In the genomic region with DNA sequence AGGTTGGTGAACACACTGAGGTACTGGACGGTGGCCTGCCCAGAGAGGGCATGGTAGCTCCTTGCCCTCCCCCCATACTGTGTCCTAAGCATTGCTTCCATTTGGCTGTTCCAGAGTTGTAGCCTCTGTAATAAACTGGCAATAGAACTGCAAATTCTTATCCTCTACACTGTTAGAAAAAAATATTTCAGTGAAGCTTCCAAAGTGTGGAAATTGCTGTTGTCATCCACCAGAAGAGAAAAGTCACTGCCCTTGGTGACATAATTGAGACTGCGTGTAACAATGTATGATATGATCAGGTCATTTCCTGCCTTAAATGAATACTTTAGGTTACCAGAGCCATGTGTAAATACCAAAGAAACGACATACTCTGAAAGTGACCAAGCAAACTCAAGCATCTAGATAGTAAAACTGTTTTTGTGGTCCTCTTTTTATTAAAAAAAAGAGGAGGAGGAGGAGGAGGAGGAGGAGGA, we compare ENCODE assay signal across 10 cellular contexts.
DNase-seq lines count a peak whose midpoint lies in the region; ATAC-seq and TF ChIP-seq lines count a peak whose summit lies in the region.
"Had no signal": no experiment of that assay in that cellular context is flagged by ENCODE, and none has a peak within 500 bp of the region (broad histone marks: within the 10 kb centered on the region; RNA-seq: fewer than 3 reads in every experiment).

No MANE protein-coding gene starts in this region.

- H3K4me1 Mint-ChIP-seq in activated CD8-positive, alpha-beta T cell treated with anti-CD3 and anti-CD28 coated beads, Interleukin-2, amount 10 ng/mL, durations not matched to agents 7 days and 5 days (ENCODE audit: low read depth): peaks cover 10% of the 10 kb centered on the region

- DNase-seq in A172 (ENCODE audit: low spot score) (peak; percentile 46), GM13977 (ENCODE audit: low spot score) (peak; percentile 25), left cardiac atrium (no peak), DMS153 treated with DMSO at 0.1 percent for 48 hours (lab: John Stamatoyannopoulos, UW; ENCODE audit: unreplicated experiment) (no peak), SK-N-DZ (ENCODE audit: low spot score) (no peak)
- DNase-seq in activated CD8-positive, alpha-beta T cell treated with anti-CD3 and anti-CD28 coated beads, Interleukin-2, amount 10 ng/mL, durations not matched to agents 7 days and 5 days: no peak
- DNase-seq: gastrocnemius medialis, NCI-H526 treated with DMSO at 0.1 percent for 48 hours had no signal

- intact Hi-C loops in left cardiac atrium (cut with DNase I): no loop called here

- no peak overlapping the region for H3K4me3 Mint-ChIP-seq in activated CD8-positive, alpha-beta T cell treated with anti-CD3 and anti-CD28 coated beads, Interleukin-2, amount 10 ng/mL, durations not matched to agents 7 days and 5 days

- in situ Hi-C loops in GM13977 (cut with MboI; ENCODE audit: low pct_unique_long_range_greater_than_20kb, low sequenced_read_pairs, unreplicated experiment): no loop called here

- H3K9me3 Mint-ChIP-seq in activated CD8-positive, alpha-beta T cell treated with anti-CD3 and anti-CD28 coated beads, Interleukin-2, amount 10 ng/mL, durations not matched to agents 7 days and 5 days (ENCODE audit: insufficient read depth): no peaks in the 10 kb centered on the region

- H3K27me3 Mint-ChIP-seq in activated CD8-positive, alpha-beta T cell treated with anti-CD3 and anti-CD28 coated beads, Interleukin-2, amount 10 ng/mL, durations not matched to agents 7 days and 5 days (ENCODE audit: low read depth): no peaks in the 10 kb centered on the region

- TF ChIP-seq CTCF in GM13977 (IDR thresholded peaks at IDR 0.05; ENCODE audit: extremely low read depth, insufficient read depth, missing control alignments): no peak

- peaks cover 21% of the 10 kb centered on the region for H3K36me3 Mint-ChIP-seq in activated CD8-positive, alpha-beta T cell treated with anti-CD3 and anti-CD28 coated beads, Interleukin-2, amount 10 ng/mL, durations not matched to agents 7 days and 5 days (ENCODE audit: low read depth)

- peak overlapping the region; percentile 47 for H3K27ac Mint-ChIP-seq in activated CD8-positive, alpha-beta T cell treated with anti-CD3 and anti-CD28 coated beads, Interleukin-2, amount 10 ng/mL, durations not matched to agents 7 days and 5 days

- CTCF ChIA-PET in activated CD8-positive, alpha-beta T cell treated with anti-CD3 and anti-CD28 coated beads, Interleukin-2, amount 10 ng/mL, durations not matched to agents 7 days and 5 days (lab: Charles Lee): interaction anchor here (0.7 to 1.8 kb wide), 8 partner anchors 10 to 166 kb away, joined by 3 to 8 read pairs (median 3); no protein-coding TSS in a partner anchor

- peak; percentile 58 for ATAC-seq in activated CD8-positive, alpha-beta T cell treated with anti-CD3 and anti-CD28 coated beads, Interleukin-2, amount 10 ng/mL, durations not matched to agents 7 days and 5 days
- ATAC-seq in left cardiac atrium (peak; percentile 40 to 68), HG02885 (IDR thresholded peaks at IDR 0.05; ENCODE audit: poor library complexity, unreplicated experiment) (no peak), GM21619 (IDR thresholded peaks at IDR 0.05; ENCODE audit: unreplicated experiment) (no peak)

- POLR2A ChIA-PET in activated CD8-positive, alpha-beta T cell treated with anti-CD3 and anti-CD28 coated beads, Interleukin-2, amount 10 ng/mL, durations not matched to agents 7 days and 5 days (lab: Charles Lee): interaction anchor here (0.7 to 1.3 kb wide), 3 partner anchors 11 to 427 kb away, joined by 3 read pairs; partner anchors contain the start of genes CEP95 and DDX5

Comparison
In these comparisons a context has a peak if more than half of its experiments do, and no peak if none do; other contexts are left out.
1. DNase-seq: peak in A172 (single experiment) and GM13977 (single experiment); none in activated CD8-positive, alpha-beta T cell treated with anti-CD3 and anti-CD28 coated beads, Interleukin-2, amount 10 ng/mL, durations not matched to agents 7 days and 5 days (single experiment), left cardiac atrium (single experiment), DMS153 treated with DMSO at 0.1 percent for 48 hours (single experiment) and SK-N-DZ (single experiment).
2. ATAC-seq: peak in activated CD8-positive, alpha-beta T cell treated with anti-CD3 and anti-CD28 coated beads, Interleukin-2, amount 10 ng/mL, durations not matched to agents 7 days and 5 days (single experiment) and left cardiac atrium (2 of 2); none in HG02885 (single experiment) and GM21619 (single experiment).